7 cellular contexts compared by ENCODE assay signal in the genomic region with DNA sequence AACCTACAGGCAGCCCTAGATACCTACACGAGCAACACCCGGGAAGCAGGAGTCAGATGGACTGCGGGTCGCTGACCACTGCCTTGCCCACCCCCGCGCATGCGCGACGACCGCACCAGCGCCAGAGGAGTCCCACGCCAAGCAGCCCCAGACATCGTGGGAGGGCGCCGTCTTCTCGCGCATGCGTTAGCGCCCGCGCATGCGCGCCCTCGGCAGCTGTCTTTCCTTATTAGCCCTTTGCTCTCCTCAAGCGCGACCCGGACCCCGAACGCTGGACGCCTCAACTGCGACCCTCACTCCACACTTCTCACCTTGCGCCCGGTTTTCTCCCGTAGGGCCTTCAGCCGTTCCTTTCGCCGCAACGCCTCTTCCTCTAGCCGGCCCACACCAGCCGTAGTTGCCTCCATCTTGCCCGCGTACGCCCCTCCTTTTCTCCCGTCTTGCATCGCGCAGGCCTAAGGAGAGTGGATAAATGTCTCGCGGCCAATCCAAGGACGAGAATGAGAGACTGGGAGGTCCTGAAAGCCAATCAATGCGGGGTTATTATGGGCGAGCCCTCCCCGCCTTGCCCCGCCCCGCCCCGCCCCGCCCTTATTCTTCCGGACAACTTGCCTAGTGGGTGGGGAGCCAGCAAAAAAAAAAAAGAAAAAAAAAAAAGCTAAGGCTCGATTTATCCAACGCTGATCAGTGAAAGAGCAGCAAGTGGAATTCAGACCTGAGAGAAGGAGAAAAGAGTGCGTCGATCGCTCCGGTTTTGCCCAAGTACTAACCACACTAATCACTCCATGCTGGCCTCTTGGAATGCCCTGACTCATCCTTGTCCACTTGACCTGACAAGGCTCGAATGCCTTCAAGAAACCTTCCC.
A peak's percentile ranks its signal among the peaks of the same experiment; 100 is the strongest.
DNase-seq lines count a peak whose midpoint lies in the region; ATAC-seq and TF ChIP-seq lines count a peak whose summit lies in the region.

Gene CCDC12, minus strand, starts transcription at position 420 of the 865 bp plus-strand sequence. Its CDS starts 13 bp downstream, at position 407.

- ATAC-seq in GM18505 (IDR thresholded peaks at IDR 0.05; ENCODE audit: unreplicated experiment) (peak; percentile 52), HG02973 (IDR thresholded peaks at IDR 0.05; ENCODE audit: unreplicated experiment) (peak; percentile 57)

- DNase-seq in NCI-H2029 treated with DMSO at 0.1 percent for 48 hours (lab: John Stamatoyannopoulos, UW), result peak; percentile 95
- DNase-seq in T-helper 9 cell, result peak; percentile 86
- peak; percentile 99 for DNase-seq in astrocyte of the hippocampus (ENCODE audit: low read depth, low spot score)
- peak; percentile 97 for DNase-seq in hippocampal formation (lab: John Stamatoyannopoulos, UW)
- peak; percentile 99 for DNase-seq in retina

- peak; percentile 87 for TF ChIP-seq POLR2A in GM18505 (IDR thresholded peaks at IDR 0.05; ENCODE audit: borderline replicate concordance, extremely low read depth, insufficient read depth, insufficient read length)

Comparison
In these comparisons a context has a peak if more than half of its experiments do, and no peak if none do; other contexts are left out.
1. Peak in every context shown above with its lines: DNase-seq and ATAC-seq.